In genomic region chr15:81400640-81401236, GRCh38 we compare ENCODE assay signal across 9 cellular contexts. TPM values are rescaled to one million over a fixed set of nuclear protein-coding genes. Genes with fewer than 3 reads are reported as not detected.
A peak's percentile ranks its signal among the peaks of the same experiment; 100 is the strongest.
DNase-seq lines count a peak whose midpoint lies in the region; ATAC-seq, FAIRE-seq and TF ChIP-seq lines count a peak whose summit lies in the region.
"Had no signal": no experiment of that assay in that cellular context is flagged by ENCODE, and none has a peak within 500 bp of the region (broad histone marks: within the 10 kb centered on the region; RNA-seq: fewer than 3 reads in every experiment).

No MANE protein-coding gene starts in this region.

- peak; percentile 94 for FAIRE-seq in H1 (lab: Jason Lieb, UNC)

- no TSS peak for BruUV-seq in PC-9 (replicated peaks; lab: Mats Ljungman, UMichigan)

- no peak overlapping the region for H3K18ac ChIP-seq in H1 (ENCODE audit: extremely low read depth, low read length)

- H3K9ac ChIP-seq in H1 (replicated peaks in 1 of 4; ENCODE audit: extremely low read depth in 1 of 4, low read depth in 3 of 4, low read length in 3 of 4) = no peak overlapping the region

- intact Hi-C loops in PC-9 (cut with micrococcal nuclease; ENCODE audit: unreplicated experiment) = loop anchor here (1.0 kb wide), 1 partner anchor 125 kb away; no protein-coding TSS in a partner anchor
- intact Hi-C loops in naive thymus-derived CD4-positive, alpha-beta T cell (cut with micrococcal nuclease) = loop anchor here (1.0 to 10.0 kb wide), 10 partner anchors 64 to 943 kb away; partner anchors contain the start of genes STARD5 (in 1 of the 2) and TLNRD1 (in 1 of the 2)
- intact Hi-C loops in activated T-helper 1 cell treated with anti-CD3 and anti-CD28 coated beads, Interleukin-12 subunit alpha, Interleukin-12 subunit beta, Interleukin-2, Interleukin-4 antibody, amounts not matched to agents 30 ng/mL and 10 ng/mL and 1 ng/mL, durations not matched to agents 14 hours and 24 hours and 36 hours (cut with micrococcal nuclease) = loop anchor here (1.0 to 10.0 kb wide), 6 partner anchors 76 to 416 kb away; partner anchors contain the start of genes MESD and STARD5

- H3K4ac ChIP-seq in H1 (replicated peaks; ENCODE audit: insufficient read length, low read depth, low read length) = no peak overlapping the region

- peaks cover 0 to 4% (median 0%) of the 10 kb centered on the region in 5 donors for H3K36me3 Mint-ChIP-seq in naive thymus-derived CD4-positive, alpha-beta T cell
- H3K36me3 Mint-ChIP-seq in activated T-helper 1 cell treated with anti-CD3 and anti-CD28 coated beads, Interleukin-12 subunit alpha, Interleukin-12 subunit beta, Interleukin-2, Interleukin-4 antibody, amounts not matched to agents 30 ng/mL and 10 ng/mL and 1 ng/mL, durations not matched to agents 14 hours and 24 hours and 36 hours (ENCODE audit: low read depth) = no peaks in the 10 kb centered on the region

- no peak overlapping the region for H3K27ac ChIP-seq in HL-60 (replicated peaks)
- H3K27ac ChIP-seq in PC-9 = no peak overlapping the region
- H3K27ac ChIP-seq in H1 (ENCODE audit: low read depth, low read length) = no peak overlapping the region
- no peak overlapping the region for H3K27ac ChIP-seq in naive thymus-derived CD4-positive, alpha-beta T cell (ENCODE audit: low read depth, low read length)

- TF ChIP-seq POLR2A in H1 (IDR thresholded peaks at IDR 0.05; ENCODE audit: control extremely low read depth in 1 of 2, low read depth in 2 of 2, low read length in 2 of 2) = no peak

- H2BK15ac ChIP-seq in H1 (ENCODE audit: low read length) = no peak overlapping the region

- H4K20me1 ChIP-seq in PC-9 (ENCODE audit: insufficient read depth) = no peaks in the 10 kb centered on the region
- H4K20me1 ChIP-seq in H1 (replicated peaks in 1 of 2; ENCODE audit: control insufficient read depth in 1 of 2, insufficient read depth in 2 of 2, low read length in 2 of 2) = no peaks in the 10 kb centered on the region

- H3K79me1 ChIP-seq in H1 (ENCODE audit: low read depth, low read length) = no peaks in the 10 kb centered on the region

- no peaks in the 10 kb centered on the region for H3K23me2 ChIP-seq in H1 (ENCODE audit: low read depth, low read length)

- peaks cover 0 to 15% (median 0%) of the 10 kb centered on the region in 5 donors for H3K27me3 Mint-ChIP-seq in naive thymus-derived CD4-positive, alpha-beta T cell
- peaks cover 5% of the 10 kb centered on the region for H3K27me3 Mint-ChIP-seq in activated T-helper 1 cell treated with anti-CD3 and anti-CD28 coated beads, Interleukin-12 subunit alpha, Interleukin-12 subunit beta, Interleukin-2, Interleukin-4 antibody, amounts not matched to agents 30 ng/mL and 10 ng/mL and 1 ng/mL, durations not matched to agents 14 hours and 24 hours and 36 hours (ENCODE audit: insufficient read depth)

- no peaks in the 10 kb centered on the region for H3F3A ChIP-seq in PC-9 (ENCODE audit: insufficient read depth, low read depth)

- H3K23ac ChIP-seq in H1 (ENCODE audit: insufficient read length) = no peak overlapping the region

- TF ChIP-seq CTCF in HL-60 (IDR thresholded peaks at IDR 0.05; ENCODE audit: insufficient read depth, low read length) = peak; percentile 67
- TF ChIP-seq CTCF in PC-9 (conservative IDR thresholded peaks at IDR 0.05) = peak; percentile 74
- TF ChIP-seq CTCF in H1 (IDR thresholded peaks at IDR 0.05; ENCODE audit: control extremely low read depth in 1 of 3, insufficient read depth in 1 of 3, low read depth in 1 of 3, low read length in 3 of 3) = peak in 2 of 3 experiments; percentile 70 to 77; a peak in 3 of 4 replicates

- H2AK5ac ChIP-seq in H1 (ENCODE audit: low read depth, low read length) = no peak overlapping the region

- 37% methylated on average over 6 of the region's 6 CpGs; no CpG with 5 or more reads in 1 of the 2 experiments for WGBS in H1 (ENCODE audit: extremely low coverage in 1 of 2, insufficient coverage in 1 of 2, insufficient read length in 1 of 2, insufficient replicate concordance in 2 of 2, low coverage in 1 of 2, low lambda C conversion rate in 2 of 2, missing lambda C conversion rate in 1 of 2), 2 experiments

- no peak overlapping the region for H2BK120ac ChIP-seq in H1 (replicated peaks; ENCODE audit: low read depth, low read length)

- H3K4me1 ChIP-seq in PC-9 (replicated peaks; ENCODE audit: insufficient read depth) (no peaks in the 10 kb centered on the region), H1 (replicated peaks in 1 of 4; ENCODE audit: control insufficient read depth in 3 of 4, insufficient read depth in 4 of 4, low read length in 3 of 4) (no peaks in the 10 kb centered on the region)
- H3K4me1 ChIP-seq in naive thymus-derived CD4-positive, alpha-beta T cell (ENCODE audit: control insufficient read depth in 2 of 2, insufficient read depth in 2 of 2, low read length in 2 of 2) = no peaks in the 10 kb centered on the region

- H3K14ac ChIP-seq in H1 (ENCODE audit: insufficient read length) = no peak overlapping the region

- H3K9me3 ChIP-seq in PC-9 (ENCODE audit: insufficient read depth, low read depth) = no peaks in the 10 kb centered on the region
- peaks cover 0 to 3% of the 10 kb centered on the region in 2 experiments; a peak in 2 of 4 replicates for H3K9me3 ChIP-seq in H1 (ENCODE audit: insufficient read depth in 2 of 2, low read depth in 1 of 2, low read length in 1 of 2)
- no peaks in the 10 kb centered on the region for H3K9me3 ChIP-seq in naive thymus-derived CD4-positive, alpha-beta T cell (ENCODE audit: control insufficient read depth in 2 of 3, low read length in 3 of 3)

- no peak overlapping the region for H2BK5ac ChIP-seq in H1 (ENCODE audit: low read depth, low read length)

- no peak overlapping the region for H3K56ac ChIP-seq in H1 (replicated peaks; ENCODE audit: insufficient read length, low read depth, low read length)

- no peak overlapping the region for H3K4me2 ChIP-seq in PC-9
- H3K4me2 ChIP-seq in H1 (ENCODE audit: insufficient read depth in 1 of 2, low read depth in 2 of 2, low read length in 2 of 2) = no peak overlapping the region

- H3K36me3 ChIP-seq in PC-9 (ENCODE audit: low read depth) (no peaks in the 10 kb centered on the region), H1 (ENCODE audit: control insufficient read depth in 2 of 4, insufficient read depth in 4 of 4, low read length in 3 of 4) (no peaks in the 10 kb centered on the region)
- no peaks in the 10 kb centered on the region for H3K36me3 ChIP-seq in naive thymus-derived CD4-positive, alpha-beta T cell (ENCODE audit: control insufficient read depth in 2 of 3, insufficient read depth in 3 of 3, low read length in 3 of 3)

- no peak overlapping the region for H3K27ac Mint-ChIP-seq in naive thymus-derived CD4-positive, alpha-beta T cell
- H3K27ac Mint-ChIP-seq in activated T-helper 1 cell treated with anti-CD3 and anti-CD28 coated beads, Interleukin-12 subunit alpha, Interleukin-12 subunit beta, Interleukin-2, Interleukin-4 antibody, amounts not matched to agents 30 ng/mL and 10 ng/mL and 1 ng/mL, durations not matched to agents 14 hours and 24 hours and 36 hours = no peak overlapping the region

- H3K4me1 Mint-ChIP-seq in naive thymus-derived CD4-positive, alpha-beta T cell = peaks cover 0 to 5% (median 1%) of the 10 kb centered on the region in 7 donors
- H3K4me1 Mint-ChIP-seq in activated T-helper 1 cell treated with anti-CD3 and anti-CD28 coated beads, Interleukin-12 subunit alpha, Interleukin-12 subunit beta, Interleukin-2, Interleukin-4 antibody, amounts not matched to agents 30 ng/mL and 10 ng/mL and 1 ng/mL, durations not matched to agents 14 hours and 24 hours and 36 hours (ENCODE audit: low read depth) = no peaks in the 10 kb centered on the region

- H4K8ac ChIP-seq in H1 (ENCODE audit: extremely low read depth, insufficient read depth, low read length) = no peak overlapping the region

- no peak overlapping the region for H3K4me3 ChIP-seq in HL-60 (replicated peaks; ENCODE audit: insufficient read depth, low read length)
- H3K4me3 ChIP-seq in PC-9 = no peak overlapping the region
- no peak overlapping the region for H3K4me3 ChIP-seq in H1 (ENCODE audit: extremely low read depth in 1 of 4, insufficient read depth in 2 of 4, low read depth in 3 of 4, low read length in 4 of 4)
- no peak overlapping the region for H3K4me3 ChIP-seq in naive thymus-derived CD4-positive, alpha-beta T cell (ENCODE audit: low read length)

- POLR2A ChIA-PET in PC-9 (lab: Charles Lee; ENCODE audit: unreplicated experiment) (no interaction called here), H1 (lab: Charles Lee; ENCODE audit: partially characterized antibody) (no interaction called here)
- POLR2A ChIA-PET in naive thymus-derived CD4-positive, alpha-beta T cell (lab: Charles Lee) = interaction anchor here (1.2 to 1.6 kb wide), 3 partner anchors 90 to 127 kb away, joined by 3 to 5 read pairs (median 4); no protein-coding TSS in a partner anchor

- no peak for TF ChIP-seq EP300 in H1 (IDR thresholded peaks at IDR 0.05; ENCODE audit: borderline replicate concordance in 1 of 2, low read depth in 2 of 2, low read length in 2 of 2)

- no peak overlapping the region for H2BK12ac ChIP-seq in H1 (ENCODE audit: low read depth, low read length)

- no peak overlapping the region for H3K4me3 Mint-ChIP-seq in naive thymus-derived CD4-positive, alpha-beta T cell
- no peak overlapping the region for H3K4me3 Mint-ChIP-seq in activated T-helper 1 cell treated with anti-CD3 and anti-CD28 coated beads, Interleukin-12 subunit alpha, Interleukin-12 subunit beta, Interleukin-2, Interleukin-4 antibody, amounts not matched to agents 30 ng/mL and 10 ng/mL and 1 ng/mL, durations not matched to agents 14 hours and 24 hours and 36 hours

- H3K9me2 ChIP-seq in PC-9 (ENCODE audit: insufficient read depth) = no peaks in the 10 kb centered on the region

- H2AFZ ChIP-seq in PC-9 (no peak overlapping the region), H1 (ENCODE audit: low read length) (no peak overlapping the region)

- H3K9me3 Mint-ChIP-seq in naive thymus-derived CD4-positive, alpha-beta T cell = no peaks in the 10 kb centered on the region
- no peaks in the 10 kb centered on the region for H3K9me3 Mint-ChIP-seq in activated T-helper 1 cell treated with anti-CD3 and anti-CD28 coated beads, Interleukin-12 subunit alpha, Interleukin-12 subunit beta, Interleukin-2, Interleukin-4 antibody, amounts not matched to agents 30 ng/mL and 10 ng/mL and 1 ng/mL, durations not matched to agents 14 hours and 24 hours and 36 hours

- CTCF ChIA-PET in PC-9 (lab: Charles Lee) = no interaction called here
- CTCF ChIA-PET in H1 (lab: Charles Lee; ENCODE audit: partially characterized antibody) = interaction anchor here (0.6 to 5.7 kb wide), 23 partner anchors 10 to 169 kb away, joined by 3 to 94 read pairs (median 5); partner anchors contain the start of gene STARD5
- CTCF ChIA-PET in naive thymus-derived CD4-positive, alpha-beta T cell (lab: Charles Lee) = interaction anchor here (0.7 to 6.1 kb wide), 9 partner anchors 9 to 294 kb away, joined by 3 to 67 read pairs (median 6); no protein-coding TSS in a partner anchor

- peak; percentile 88 to 92 for TF ChIP-seq RAD21 in H1 (IDR thresholded peaks at IDR 0.05 in 1 of 2, conservative IDR thresholded peaks at IDR 0.05 in 1 of 2; ENCODE audit: low read depth in 2 of 2, low read length in 2 of 2)

- no peak overlapping the region for H4K91ac ChIP-seq in H1 (replicated peaks; ENCODE audit: insufficient read length, low read length)

- DNase-seq in DMS53 (lab: John Stamatoyannopoulos, UW) = peak; percentile 62
- DNase-seq in HL-60 (ENCODE audit: low read depth in 1 of 2, low spot score in 1 of 2) = no peak
- no peak for DNase-seq in PC-9
- DNase-seq in H1 (ENCODE audit: low read depth in 1 of 2, low spot score in 2 of 2) = no peak
- peak in 6 of 9 donors; percentile 20 to 59 (median 52) for DNase-seq in naive thymus-derived CD4-positive, alpha-beta T cell
- DNase-seq in activated T-helper 1 cell treated with anti-CD3 and anti-CD28 coated beads, Interleukin-12 subunit alpha, Interleukin-12 subunit beta, Interleukin-2, Interleukin-4 antibody, amounts not matched to agents 30 ng/mL and 10 ng/mL and 1 ng/mL, durations not matched to agents 14 hours and 24 hours and 36 hours (ENCODE audit: low spot score) = no peak

- H2BK20ac ChIP-seq in H1 (ENCODE audit: low read length) = no peak overlapping the region

- ATAC-seq in naive thymus-derived CD4-positive, alpha-beta T cell = peak; percentile 67
- ATAC-seq in HG03442 (IDR thresholded peaks at IDR 0.05; ENCODE audit: unreplicated experiment) = no peak
- ATAC-seq in HG03469 (IDR thresholded peaks at IDR 0.05; ENCODE audit: unreplicated experiment) = no peak

- H3K79me2 ChIP-seq in PC-9 (ENCODE audit: low read depth) = no peaks in the 10 kb centered on the region
- H3K79me2 ChIP-seq in H1 (ENCODE audit: control insufficient read depth in 1 of 2, insufficient read depth in 2 of 2, low read length in 2 of 2) = no peaks in the 10 kb centered on the region

- H4K5ac ChIP-seq in H1 (ENCODE audit: insufficient read length, low read depth, low read length) = no peak overlapping the region

- H3K27me3 ChIP-seq in HL-60 (ENCODE audit: insufficient read depth, poor library complexity, severe bottlenecking) (no peaks in the 10 kb centered on the region), PC-9 (ENCODE audit: insufficient read depth, low read depth) (peaks cover 34% of the 10 kb centered on the region; the same call in 1 of the 2 replicates), H1 (replicated peaks in 1 of 4; ENCODE audit: control insufficient read depth in 3 of 4, extremely low read depth in 1 of 4, insufficient read depth in 3 of 4, low read length in 3 of 4) (no peaks in the 10 kb centered on the region)
- H3K27me3 ChIP-seq in naive thymus-derived CD4-positive, alpha-beta T cell (ENCODE audit: control insufficient read depth in 2 of 2, insufficient read depth in 2 of 2, low read length in 2 of 2) = peaks cover 0 to 3% of the 10 kb centered on the region in 2 donors

RNA-seq across cellular contexts. Expression of gene TMC3, which starts 26.7 kb away (rescaled TPM):
- total RNA-seq in PC-9 (2021) = not detected in 2 replicates
- not detected in 2 replicates for total RNA-seq in H1 (2021; fragmentation: NEBNext Ultra II Directional; extraction: Animal tissue kit (Norgen Biotek cat#: 25700))
- not detected in 2 replicates for polyA plus RNA-seq in H1 (2011; rRNA removed)
- not detected for polyA plus RNA-seq in H1 (2011; cell fraction: cytosol; rRNA removed)
- polyA plus RNA-seq in H1 (2011; cell fraction: nucleus; rRNA removed) = not detected
- 0.05 to 0.11 TPM (median 0.10 TPM) in 4 replicates for polyA plus RNA-seq in H1 (2012, experiment 1 of 2)
- not detected for polyA plus RNA-seq in H1 (2012, experiment 2 of 2)
- not detected for polyA plus RNA-seq in H1 (2013, experiment 1 of 2)
- polyA plus RNA-seq in H1 (2013, experiment 2 of 2) = not detected
- not detected in 2 replicates for polyA minus RNA-seq in H1 (2011; rRNA and poly(A)+ RNA removed)
- not detected for polyA minus RNA-seq in H1 (2011; cell fraction: cytosol; rRNA and poly(A)+ RNA removed)
- polyA minus RNA-seq in H1 (2011; cell fraction: nucleus; rRNA and poly(A)+ RNA removed) = not detected
- not detected for total RNA-seq in naive thymus-derived CD4-positive, alpha-beta T cell
- not detected for polyA plus RNA-seq in naive thymus-derived CD4-positive, alpha-beta T cell
- not detected in 2 replicates for total RNA-seq in activated T-helper 1 cell treated with anti-CD3 and anti-CD28 coated beads, Interleukin-12 subunit alpha, Interleukin-12 subunit beta, Interleukin-2, Interleukin-4 antibody, amounts not matched to agents 30 ng/mL and 10 ng/mL and 1 ng/mL, durations not matched to agents 14 hours and 24 hours and 36 hours
- total RNA-seq: T-helper 2 cell treated with Interferon-gamma antibody and Interleukin-4, amounts not matched to agents 100 ng/mL and 5 ng/mL, for 36 hours had no signal

Comparison
In these comparisons a context has a peak if more than half of its experiments do, and no peak if none do; other contexts are left out.
1. DNase-seq: peak in DMS53 (single experiment) and naive thymus-derived CD4-positive, alpha-beta T cell (6 of 9); none in HL-60 (0 of 2), PC-9 (0 of 2), H1 (0 of 2) and activated T-helper 1 cell treated with anti-CD3 and anti-CD28 coated beads, Interleukin-12 subunit alpha, Interleukin-12 subunit beta, Interleukin-2, Interleukin-4 antibody, amounts not matched to agents 30 ng/mL and 10 ng/mL and 1 ng/mL, durations not matched to agents 14 hours and 24 hours and 36 hours (single experiment).
2. Peak in every context shown above with its lines, with median percentiles within 50 percentile points of each other: CTCF ChIP-seq.